In genomic region chr2:44546469-44547127, GRCh38 we compare ENCODE assay signal across 26 cellular contexts.
DNase-seq lines count a peak whose midpoint lies in the region; ATAC-seq and TF ChIP-seq lines count a peak whose summit lies in the region.
"Had no signal": no experiment of that assay in that cellular context is flagged by ENCODE, and none has a peak within 500 bp of the region (broad histone marks: within the 10 kb centered on the region; RNA-seq: fewer than 3 reads in every experiment).

No MANE protein-coding gene starts in this region.

- TF ChIP-seq CTCF in GM10248 (IDR thresholded peaks at IDR 0.05; ENCODE audit: control extremely low read depth, extremely low read depth, low read depth, missing control alignments) (no peak), glutamatergic neuron (IDR thresholded peaks at IDR 0.05; ENCODE audit: partially characterized antibody, unreplicated experiment) (no peak)

- DNase-seq in GM10248 (ENCODE audit: extremely low spot score) (peak; percentile 17), glutamatergic neuron (peak; percentile 33), T-helper 17 cell (no peak), medulla oblongata (ENCODE audit: extremely low spot score) (no peak), DMS79 treated with DMSO at 0.1 percent for 48 hours (lab: John Stamatoyannopoulos, UW) (no peak)
- DNase-seq: activated T-cell treated with anti-CD3 and anti-CD28 coated beads, Interleukin-2, amount 50 U/mL, for 72 hours; CD8-positive, alpha-beta T cell; DMS53; endodermal cell; KBM-7; left ventricle myocardium superior; NCI-H774; occipital lobe; PC-9; stimulated activated CD4-positive, alpha-beta T cell treated with anti-CD3 and anti-CD28 coated beads, Interleukin-15, amount 100 ng/mL, for 24 hours; T1000; thyroid gland had no signal

- peak overlapping the region; percentile 60 for H3K4me3 Mint-ChIP-seq in glutamatergic neuron (ENCODE audit: unreplicated experiment)
- H3K4me3 Mint-ChIP-seq in T-helper 17 cell = no peak overlapping the region
- H3K4me3 Mint-ChIP-seq: activated T-cell treated with anti-CD3 and anti-CD28 coated beads, Interleukin-2, amount 50 U/mL, for 72 hours; CD8-positive, alpha-beta T cell; endodermal cell; stimulated activated effector memory CD8-positive, alpha-beta T cell treated with anti-CD3 and anti-CD28 coated beads, Interleukin-12 subunit alpha, Interleukin-12 subunit beta, amount 100 ng/mL, for 72 hours had no signal

- no peaks in the 10 kb centered on the region for H3K9me3 Mint-ChIP-seq in glutamatergic neuron (ENCODE audit: unreplicated experiment)
- H3K9me3 Mint-ChIP-seq: activated naive CD4-positive, alpha-beta T cell treated with anti-CD3 and anti-CD28 coated beads, Interleukin-2, amount 50 U/mL, for 72 hours; activated T-cell treated with anti-CD3 and anti-CD28 coated beads, Interleukin-2, amount 50 U/mL, for 72 hours; CD8-positive, alpha-beta T cell; endodermal cell; stimulated activated effector memory CD8-positive, alpha-beta T cell treated with anti-CD3 and anti-CD28 coated beads, Interleukin-12 subunit alpha, Interleukin-12 subunit beta, amount 100 ng/mL, for 72 hours had no signal

- no peaks in the 10 kb centered on the region for H3K9me3 ChIP-seq in T-helper 17 cell (ENCODE audit: control insufficient read depth, low read length, poor library complexity, severe bottlenecking)
- H3K9me3 ChIP-seq: HAP-1, right atrium auricular region, SJSA1, thyroid gland had no signal

- ATAC-seq in GM18858 (IDR thresholded peaks at IDR 0.05; ENCODE audit: unreplicated experiment) (peak; percentile 61), HG03432 (IDR thresholded peaks at IDR 0.05; ENCODE audit: unreplicated experiment) (peak; percentile 48), T-helper 17 cell (no peak), HG03571 (IDR thresholded peaks at IDR 0.05; ENCODE audit: unreplicated experiment) (no peak)
- ATAC-seq: activated CD4-positive, CD25-positive, alpha-beta regulatory T cell treated with anti-CD3 and anti-CD28 coated beads, Interleukin-2, amount 50 U/mL, for 24 hours; activated naive CD4-positive, alpha-beta T cell treated with anti-CD3 and anti-CD28 coated beads, Interleukin-2, amount 50 U/mL, for 72 hours; activated T-cell treated with anti-CD3 and anti-CD28 coated beads, Interleukin-2, amount 50 U/mL, for 72 hours; CD8-positive, alpha-beta T cell; left ventricle myocardium superior; stimulated activated effector memory CD8-positive, alpha-beta T cell treated with anti-CD3 and anti-CD28 coated beads, Interleukin-12 subunit alpha, Interleukin-12 subunit beta, amount 100 ng/mL, for 72 hours had no signal

- POLR2A ChIA-PET in GM10248 (lab: Yijun Ruan, JAX) = interaction anchor here (0.5 kb wide), 1 partner anchor 24 kb away, joined by 3 read pairs; no protein-coding TSS in a partner anchor

- peak overlapping the region; percentile 82 for H3K27ac Mint-ChIP-seq in glutamatergic neuron (ENCODE audit: unreplicated experiment)
- no peak overlapping the region for H3K27ac Mint-ChIP-seq in T-helper 17 cell
- H3K27ac Mint-ChIP-seq: activated naive CD4-positive, alpha-beta T cell treated with anti-CD3 and anti-CD28 coated beads, Interleukin-2, amount 50 U/mL, for 72 hours; activated T-cell treated with anti-CD3 and anti-CD28 coated beads, Interleukin-2, amount 50 U/mL, for 72 hours; CD8-positive, alpha-beta T cell; stimulated activated effector memory CD8-positive, alpha-beta T cell treated with anti-CD3 and anti-CD28 coated beads, Interleukin-12 subunit alpha, Interleukin-12 subunit beta, amount 100 ng/mL, for 72 hours had no signal

- H3K27me3 Mint-ChIP-seq in glutamatergic neuron (ENCODE audit: unreplicated experiment) = peaks cover 4% of the 10 kb centered on the region
- no peaks in the 10 kb centered on the region for H3K27me3 Mint-ChIP-seq in T-helper 17 cell

- H3K36me3 Mint-ChIP-seq in glutamatergic neuron (ENCODE audit: unreplicated experiment) = no peaks in the 10 kb centered on the region
- peaks cover 6% of the 10 kb centered on the region for H3K36me3 Mint-ChIP-seq in T-helper 17 cell (ENCODE audit: low read depth)
- H3K36me3 Mint-ChIP-seq: activated naive CD4-positive, alpha-beta T cell treated with anti-CD3 and anti-CD28 coated beads, Interleukin-2, amount 50 U/mL, for 72 hours; stimulated activated effector memory CD8-positive, alpha-beta T cell treated with anti-CD3 and anti-CD28 coated beads, Interleukin-12 subunit alpha, Interleukin-12 subunit beta, amount 100 ng/mL, for 72 hours had no signal

- H3K4me1 Mint-ChIP-seq in glutamatergic neuron (ENCODE audit: low read depth, unreplicated experiment) (peaks cover 43% of the 10 kb centered on the region), T-helper 17 cell (peaks cover 4% of the 10 kb centered on the region)
- H3K4me1 Mint-ChIP-seq: stimulated activated effector memory CD8-positive, alpha-beta T cell treated with anti-CD3 and anti-CD28 coated beads, Interleukin-12 subunit alpha, Interleukin-12 subunit beta, amount 100 ng/mL, for 72 hours had no signal

- CTCF ChIA-PET in GM10248 (lab: Yijun Ruan, JAX) = interaction anchor here (1.3 kb wide), 1 partner anchor 67 kb away, joined by 3 read pairs; no protein-coding TSS in a partner anchor

Comparison
In these comparisons a context has a peak if more than half of its experiments do, and no peak if none do; other contexts are left out.
1. DNase-seq: peak in GM10248 (single experiment) and glutamatergic neuron (single experiment); none in T-helper 17 cell (0 of 3), medulla oblongata (single experiment) and DMS79 treated with DMSO at 0.1 percent for 48 hours (single experiment).
2. ATAC-seq: peak in GM18858 (single experiment) and HG03432 (single experiment); none in T-helper 17 cell (single experiment) and HG03571 (single experiment).